In the genomic region with DNA sequence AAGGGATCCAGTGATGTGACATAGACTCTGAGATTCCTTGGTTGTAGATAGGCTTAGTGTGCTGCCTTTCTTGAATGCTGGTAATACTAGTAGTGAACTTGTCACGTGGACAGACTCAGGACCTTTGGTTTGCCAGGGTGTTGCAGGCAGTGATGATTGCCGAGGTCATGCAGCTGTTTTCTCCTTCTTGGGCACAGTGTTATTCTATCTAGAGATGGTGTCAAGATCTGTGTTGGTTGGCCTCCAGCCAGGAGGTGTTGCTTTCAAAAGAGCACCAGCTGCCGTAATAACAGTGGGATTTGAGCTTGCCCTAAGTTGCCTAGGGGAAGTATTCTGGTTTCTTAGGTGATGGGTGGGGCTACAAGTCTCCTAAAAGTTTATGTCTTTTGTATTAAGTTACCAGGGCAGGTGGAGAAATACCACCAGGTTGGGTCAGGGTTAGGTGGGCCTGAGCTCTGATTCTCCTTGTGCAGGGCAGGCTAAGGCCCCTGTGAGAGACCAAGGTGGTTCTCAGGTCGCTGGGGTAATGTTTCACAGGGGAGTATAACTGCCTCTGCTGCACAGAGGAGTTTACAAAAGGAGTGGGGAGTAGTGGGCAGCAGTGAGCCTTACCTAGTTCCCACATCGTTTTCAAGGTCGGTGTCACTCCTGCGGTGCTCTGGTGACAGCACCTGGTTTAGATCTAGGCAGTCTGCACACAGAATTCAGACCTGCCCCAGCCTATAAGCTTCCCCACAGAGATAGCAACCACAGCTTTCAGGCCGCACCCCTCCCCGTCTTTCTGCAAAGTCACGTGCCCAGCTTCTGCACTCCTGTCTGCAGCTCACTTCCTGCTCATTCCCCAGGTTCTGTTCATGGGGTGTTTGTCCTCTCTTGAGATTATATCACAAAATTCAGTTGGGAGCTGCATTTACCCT, we compare ENCODE assay signal across 9 cellular contexts.
DNase-seq lines count a peak whose midpoint lies in the region; ATAC-seq and TF ChIP-seq lines count a peak whose summit lies in the region.
"Had no signal": no experiment of that assay in that cellular context is flagged by ENCODE, and none has a peak within 500 bp of the region (broad histone marks: within the 10 kb centered on the region; RNA-seq: fewer than 3 reads in every experiment).

No MANE protein-coding gene starts in this region.

- no peaks in the 10 kb centered on the region for H3K27me3 ChIP-seq in mammary epithelial cell (ENCODE audit: insufficient read depth, low read length)
- H3K27me3 ChIP-seq in hepatocyte, result no peaks in the 10 kb centered on the region

- H3K36me3 Mint-ChIP-seq in MCF 10A (ENCODE audit: insufficient read depth, unreplicated experiment), result no peaks in the 10 kb centered on the region
- H3K36me3 Mint-ChIP-seq in activated CD4-positive, alpha-beta memory T cell treated with anti-CD3 and anti-CD28 coated beads, Interleukin-2, amount 10 ng/mL, durations not matched to agents 7 days and 5 days (ENCODE audit: low read depth), result peaks cover 27% of the 10 kb centered on the region
- H3K36me3 Mint-ChIP-seq in osteocyte (ENCODE audit: unreplicated experiment), result no peaks in the 10 kb centered on the region

- no peaks in the 10 kb centered on the region for H3K9me2 ChIP-seq in hepatocyte (replicated peaks; ENCODE audit: insufficient read depth)

- ATAC-seq in HG02852 (IDR thresholded peaks at IDR 0.05; ENCODE audit: unreplicated experiment), result no peak
- ATAC-seq: Panc1 had no signal

- WGBS in mammary epithelial cell (ENCODE audit: low coverage, missing lambda C conversion rate), result 33% methylated on average over 10 of the region's 10 CpGs
- 46% methylated on average over 10 of the region's 10 CpGs for WGBS in hepatocyte (ENCODE audit: low lambda C conversion rate, missing lambda C conversion rate)

- DNase-seq in MCF 10A (ENCODE audit: unreplicated experiment) (peak; percentile 18), mammary epithelial cell (no peak), hepatocyte (ENCODE audit: low spot score) (peak; percentile 13), 8988T (no peak), osteocyte (ENCODE audit: extremely low spot score, unreplicated experiment) (no peak)
- peak; percentile 85 for DNase-seq in activated CD4-positive, alpha-beta memory T cell treated with anti-CD3 and anti-CD28 coated beads, Interleukin-2, amount 10 ng/mL, durations not matched to agents 7 days and 5 days
- DNase-seq in stimulated activated CD8-positive, alpha-beta memory T cell treated with anti-CD3 and anti-CD28 coated beads, Interleukin-2, amount 100 ng/mL, for 1 hour (ENCODE audit: low read depth in 2 of 2), result peak; percentile 43 to 48

- peaks cover 15% of the 10 kb centered on the region for H3K27me3 Mint-ChIP-seq in MCF 10A (ENCODE audit: insufficient read depth, unreplicated experiment)
- H3K27me3 Mint-ChIP-seq in activated CD4-positive, alpha-beta memory T cell treated with anti-CD3 and anti-CD28 coated beads, Interleukin-2, amount 10 ng/mL, durations not matched to agents 7 days and 5 days, result no peaks in the 10 kb centered on the region
- H3K27me3 Mint-ChIP-seq in osteocyte (ENCODE audit: unreplicated experiment), result no peaks in the 10 kb centered on the region

- H4K20me1 ChIP-seq in mammary epithelial cell (ENCODE audit: insufficient read depth, low read length), result no peaks in the 10 kb centered on the region
- no peaks in the 10 kb centered on the region for H4K20me1 ChIP-seq in hepatocyte (ENCODE audit: insufficient read depth, poor library complexity, severe bottlenecking)

- H3K4me3 ChIP-seq in mammary epithelial cell (replicated peaks in 1 of 3; ENCODE audit: insufficient read depth in 1 of 3, low read depth in 2 of 3, low read length in 3 of 3), result no peak overlapping the region
- no peak overlapping the region for H3K4me3 ChIP-seq in hepatocyte

- H3K4me1 ChIP-seq in mammary epithelial cell (ENCODE audit: insufficient read depth, low read length) (no peaks in the 10 kb centered on the region), hepatocyte (ENCODE audit: insufficient read depth) (peaks cover 4% of the 10 kb centered on the region)

- H3K9me3 ChIP-seq in mammary epithelial cell (replicated peaks; ENCODE audit: insufficient read depth, low read length) (no peaks in the 10 kb centered on the region), hepatocyte (ENCODE audit: low read depth) (no peaks in the 10 kb centered on the region)

- H3K36me3 ChIP-seq in mammary epithelial cell (ENCODE audit: insufficient read depth, low read length) (no peaks in the 10 kb centered on the region), hepatocyte (replicated peaks; ENCODE audit: insufficient read depth, low read depth) (no peaks in the 10 kb centered on the region)

- no peak overlapping the region for H3K9ac ChIP-seq in mammary epithelial cell (ENCODE audit: insufficient read depth, low read length)

- H3K27ac ChIP-seq in mammary epithelial cell (ENCODE audit: insufficient read depth, low read depth, low read length) (no peak overlapping the region), hepatocyte (no peak overlapping the region)

- H3K79me2 ChIP-seq in mammary epithelial cell (ENCODE audit: insufficient read depth, low read length) (no peaks in the 10 kb centered on the region), hepatocyte (no peaks in the 10 kb centered on the region)

- BruUV-seq in MCF 10A (replicated peaks; lab: Mats Ljungman, UMichigan) (no TSS peak), mammary epithelial cell (replicated peaks; lab: Mats Ljungman, UMichigan) (no TSS peak)

- H2AFZ ChIP-seq in mammary epithelial cell (ENCODE audit: low read depth, low read length), result no peak overlapping the region
- H2AFZ ChIP-seq in hepatocyte, result no peak overlapping the region

- CTCF ChIA-PET in MCF 10A (lab: Yijun Ruan, JAX) (interaction anchor here (0.8 to 0.9 kb wide), 2 partner anchors 21 to 75 kb away, joined by 3 to 5 read pairs; no protein-coding TSS in a partner anchor), mammary epithelial cell (lab: Charles Lee; ENCODE audit: low non-redundant PET) (no interaction called here)
- CTCF ChIA-PET in activated CD4-positive, alpha-beta memory T cell treated with anti-CD3 and anti-CD28 coated beads, Interleukin-2, amount 10 ng/mL, durations not matched to agents 7 days and 5 days (lab: Charles Lee), result interaction anchor here (0.6 to 1.8 kb wide), 9 partner anchors 9 to 792 kb away, joined by 3 to 5 read pairs (median 3); partner anchors contain the start of gene MANF

- H3K9me3 Mint-ChIP-seq in MCF 10A (ENCODE audit: unreplicated experiment), result peaks cover 8% of the 10 kb centered on the region
- peaks cover 8% of the 10 kb centered on the region for H3K9me3 Mint-ChIP-seq in activated CD4-positive, alpha-beta memory T cell treated with anti-CD3 and anti-CD28 coated beads, Interleukin-2, amount 10 ng/mL, durations not matched to agents 7 days and 5 days
- peaks cover 42% of the 10 kb centered on the region for H3K9me3 Mint-ChIP-seq in osteocyte (ENCODE audit: unreplicated experiment)

- H3K4me1 Mint-ChIP-seq in MCF 10A (ENCODE audit: insufficient read depth, unreplicated experiment) (no peaks in the 10 kb centered on the region), osteocyte (ENCODE audit: unreplicated experiment) (no peaks in the 10 kb centered on the region)
- H3K4me1 Mint-ChIP-seq in activated CD4-positive, alpha-beta memory T cell treated with anti-CD3 and anti-CD28 coated beads, Interleukin-2, amount 10 ng/mL, durations not matched to agents 7 days and 5 days, result peaks cover 32% of the 10 kb centered on the region

- H3K27ac Mint-ChIP-seq in MCF 10A (ENCODE audit: low read depth, unreplicated experiment) (no peak overlapping the region), osteocyte (ENCODE audit: unreplicated experiment) (no peak overlapping the region)
- peak overlapping the region; percentile 91 for H3K27ac Mint-ChIP-seq in activated CD4-positive, alpha-beta memory T cell treated with anti-CD3 and anti-CD28 coated beads, Interleukin-2, amount 10 ng/mL, durations not matched to agents 7 days and 5 days

- in situ Hi-C loops in mammary epithelial cell (cut with MboI; ENCODE audit: low sequenced_read_pairs in 2 of 2), result no loop called here

- H3K4me3 Mint-ChIP-seq in MCF 10A (ENCODE audit: unreplicated experiment) (no peak overlapping the region), osteocyte (ENCODE audit: unreplicated experiment) (no peak overlapping the region)
- H3K4me3 Mint-ChIP-seq in activated CD4-positive, alpha-beta memory T cell treated with anti-CD3 and anti-CD28 coated beads, Interleukin-2, amount 10 ng/mL, durations not matched to agents 7 days and 5 days, result peak overlapping the region; percentile 59

- H3K4me2 ChIP-seq in mammary epithelial cell (ENCODE audit: insufficient read depth, low read depth, low read length), result no peak overlapping the region
- H3K4me2 ChIP-seq in hepatocyte, result no peak overlapping the region

- TF ChIP-seq CTCF in MCF 10A (IDR thresholded peaks at IDR 0.05; ENCODE audit: unreplicated experiment) (no peak), mammary epithelial cell (conservative IDR thresholded peaks at IDR 0.05 in 1 of 2, IDR thresholded peaks at IDR 0.05 in 1 of 2; ENCODE audit: extremely low read depth in 1 of 2, insufficient read depth in 1 of 2, low read depth in 1 of 2, low read length in 2 of 2) (no peak), hepatocyte (IDR thresholded peaks at IDR 0.05; ENCODE audit: poor library complexity) (no peak), osteocyte (IDR thresholded peaks at IDR 0.05) (no peak)

- intact Hi-C loops in MCF 10A (cut with micrococcal nuclease) (no loop called here), mammary epithelial cell (cut with micrococcal nuclease) (no loop called here)

- POLR2A ChIA-PET in MCF 10A (lab: Yijun Ruan, JAX), result no interaction called here
- POLR2A ChIA-PET in activated CD4-positive, alpha-beta memory T cell treated with anti-CD3 and anti-CD28 coated beads, Interleukin-2, amount 10 ng/mL, durations not matched to agents 7 days and 5 days (lab: Charles Lee), result interaction anchor here (0.6 to 3.0 kb wide), 6 partner anchors 10 to 455 kb away, joined by 3 to 11 read pairs (median 5); partner anchors contain the start of genes HEMK1 and MANF

- dilution Hi-C loops in mammary epithelial cell (cut with HindIII; ENCODE audit: low sequenced_read_pairs), result no loop called here

Comparison
In these comparisons a context has a peak if more than half of its experiments do, and no peak if none do; other contexts are left out.
1. DNase-seq: peak in MCF 10A (single experiment), activated CD4-positive, alpha-beta memory T cell treated with anti-CD3 and anti-CD28 coated beads, Interleukin-2, amount 10 ng/mL, durations not matched to agents 7 days and 5 days (single experiment), hepatocyte (single experiment) and stimulated activated CD8-positive, alpha-beta memory T cell treated with anti-CD3 and anti-CD28 coated beads, Interleukin-2, amount 100 ng/mL, for 1 hour (2 of 2); none in mammary epithelial cell (single experiment), 8988T (single experiment) and osteocyte (single experiment).